19 cellular contexts compared by ENCODE assay signal in genomic region chr9:130745210-130745800, GRCh38.
"Had no signal": no experiment of that assay in that cellular context is flagged by ENCODE, and none has a peak within 500 bp of the region (broad histone marks: within the 10 kb centered on the region; RNA-seq: fewer than 3 reads in every experiment).

No MANE protein-coding gene starts in this region.

- DNase-seq: activated CD4-positive, alpha-beta T cell treated with anti-CD3 and anti-CD28 coated beads, Interleukin-2, amount 50 U/mL, for 48 hours; activated CD8-positive, alpha-beta memory T cell treated with anti-CD3 and anti-CD28 coated beads, Interleukin-2, amount 10 ng/mL, durations not matched to agents 7 days and 5 days; activated naive CD4-positive, alpha-beta T cell treated with anti-CD3 and anti-CD28 coated beads for 36 hours; activated T-cell treated with anti-CD3 and anti-CD28 coated beads, Interleukin-2, amount 50 U/mL, for 1 hour; esophagus squamous epithelium; hypothalamus; mesenchymal stem cell; natural killer cell; nucleus accumbens; right cardiac atrium; small intestine; stimulated activated CD4-positive, alpha-beta T cell treated with anti-CD3 and anti-CD28 coated beads, Interleukin-4, amount 100 ng/mL, for 24 hours; stimulated activated naive CD8-positive, alpha-beta T cell treated with anti-CD3 and anti-CD28 coated beads, Interleukin-15, Interleukin-2, amounts not matched to agents 100 U/mL and 50 U/mL, for 24 hours had no signal

- H3K9me3 Mint-ChIP-seq: activated naive CD4-positive, alpha-beta T cell treated with anti-CD3 and anti-CD28 coated beads for 36 hours; activated T-helper 2 cell treated with anti-CD3 and anti-CD28 coated beads, Interferon-gamma antibody, Interleukin-2, Interleukin-4, amounts not matched to agents 10 μg/mL and 5 μg/mL and 100 μg/mL, durations not matched to agents 14 hours and 24 hours and 36 hours; natural killer cell had no signal

- H3K4me1 Mint-ChIP-seq: activated CD8-positive, alpha-beta memory T cell treated with anti-CD3 and anti-CD28 coated beads, Interleukin-2, amount 10 ng/mL, durations not matched to agents 7 days and 5 days had no signal

- H3K36me3 ChIP-seq: ascending aorta, cardiac muscle cell, esophagus squamous epithelium, suprapubic skin had no signal

- H3K27me3 Mint-ChIP-seq: activated CD8-positive, alpha-beta memory T cell treated with anti-CD3 and anti-CD28 coated beads, Interleukin-2, amount 10 ng/mL, durations not matched to agents 7 days and 5 days; progenitor cell of endocrine pancreas had no signal

- H3K4me3 Mint-ChIP-seq: activated CD8-positive, alpha-beta memory T cell treated with anti-CD3 and anti-CD28 coated beads, Interleukin-2, amount 10 ng/mL, durations not matched to agents 7 days and 5 days; activated naive CD4-positive, alpha-beta T cell treated with anti-CD3 and anti-CD28 coated beads for 36 hours; natural killer cell had no signal

- H3K27ac Mint-ChIP-seq: activated CD8-positive, alpha-beta memory T cell treated with anti-CD3 and anti-CD28 coated beads, Interleukin-2, amount 10 ng/mL, durations not matched to agents 7 days and 5 days; activated naive CD4-positive, alpha-beta T cell treated with anti-CD3 and anti-CD28 coated beads for 36 hours; activated T-helper 2 cell treated with anti-CD3 and anti-CD28 coated beads, Interferon-gamma antibody, Interleukin-2, Interleukin-4, amounts not matched to agents 10 μg/mL and 5 μg/mL and 100 μg/mL, durations not matched to agents 14 hours and 24 hours and 36 hours; natural killer cell; progenitor cell of endocrine pancreas had no signal

- H3K4me1 ChIP-seq: ascending aorta, suprapubic skin had no signal

- H3K27ac ChIP-seq: ascending aorta, cardiac muscle cell, esophagus squamous epithelium, suprapubic skin had no signal

- H3K36me3 Mint-ChIP-seq: natural killer cell had no signal

- H3K27me3 ChIP-seq: ascending aorta, cardiac muscle cell, esophagus squamous epithelium, suprapubic skin had no signal

- H3K9me3 ChIP-seq: ascending aorta, esophagus squamous epithelium, suprapubic skin had no signal

- H3K4me3 ChIP-seq: ascending aorta, cardiac muscle cell, esophagus squamous epithelium, suprapubic skin had no signal

- FAIRE-seq: colon, small intestine had no signal

- ATAC-seq: activated CD8-positive, alpha-beta memory T cell treated with anti-CD3 and anti-CD28 coated beads, Interleukin-2, amount 10 ng/mL, durations not matched to agents 7 days and 5 days; natural killer cell; right cardiac atrium; stimulated activated naive CD8-positive, alpha-beta T cell treated with anti-CD3 and anti-CD28 coated beads, Interleukin-15, Interleukin-2, amounts not matched to agents 100 U/mL and 50 U/mL, for 24 hours had no signal
